ENCODE assay signal across 8 cellular contexts in the genomic region with DNA sequence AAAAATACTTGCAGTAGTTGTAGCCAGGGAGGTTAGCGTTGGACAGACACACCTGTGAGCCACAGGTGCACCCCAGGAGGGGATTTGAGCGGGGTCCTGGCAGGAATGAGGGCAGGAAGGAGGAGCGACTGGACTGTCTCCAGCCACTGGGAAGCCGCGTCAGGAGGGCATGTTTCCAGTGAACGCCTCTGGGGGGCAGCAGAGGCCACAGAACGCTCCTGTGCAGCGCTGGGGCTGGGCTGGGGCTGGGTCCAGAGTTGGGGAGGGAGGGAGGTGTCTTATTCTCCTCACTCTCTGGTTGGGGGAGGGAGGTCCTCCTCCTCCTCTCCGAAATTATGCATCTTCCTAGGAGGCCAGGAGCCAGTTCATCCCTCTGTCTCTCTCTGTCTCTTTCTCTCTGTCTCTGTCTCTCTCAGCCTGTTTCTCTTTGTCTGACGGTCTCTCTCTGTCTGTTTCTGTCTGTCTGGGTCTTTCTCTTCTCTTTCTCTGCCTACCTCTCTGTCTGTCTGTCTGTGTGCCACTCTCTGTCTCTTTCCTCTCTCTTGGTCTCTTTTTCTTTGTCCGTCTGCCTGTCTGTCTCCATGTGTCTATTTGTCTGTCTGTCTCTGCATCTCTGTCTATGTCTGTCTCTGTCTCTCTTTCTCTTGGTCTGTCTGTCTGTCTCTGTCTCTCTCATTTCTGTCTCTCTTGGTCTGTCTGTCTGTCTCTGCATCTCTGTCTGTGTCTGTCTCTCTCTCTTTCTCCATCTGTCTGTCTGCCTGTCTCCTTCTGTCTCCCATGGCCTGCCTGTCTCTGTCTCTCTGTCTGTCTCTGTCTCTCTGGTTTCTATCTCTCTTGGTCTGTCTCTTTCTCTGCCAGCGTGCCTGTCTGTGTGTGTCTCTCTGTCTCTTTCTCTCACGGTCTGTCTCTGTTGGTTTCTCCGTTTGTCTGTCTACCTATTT. TPM values are rescaled to one million over a fixed set of nuclear protein-coding genes. Genes with fewer than 3 reads are reported as not detected.
DNase-seq lines count a peak whose midpoint lies in the region; ATAC-seq and TF ChIP-seq lines count a peak whose summit lies in the region.

No MANE protein-coding gene starts in this region.

- no peak for TF ChIP-seq POLR2A in breast epithelium (IDR thresholded peaks at IDR 0.05)

- TF ChIP-seq CTCF in WI38 (IDR thresholded peaks at IDR 0.05; ENCODE audit: low read depth, low read length) (peak; percentile 83), breast epithelium (IDR thresholded peaks at IDR 0.05) (peak; percentile 34 to 72 (median 72))

- H3K27ac ChIP-seq in breast epithelium: no peak overlapping the region

- no peaks in the 10 kb centered on the region for H3K4me1 ChIP-seq in breast epithelium

- H3K9me3 ChIP-seq in breast epithelium: no peaks in the 10 kb centered on the region

- H3K27me3 ChIP-seq in breast epithelium: no peaks in the 10 kb centered on the region

- H3K36me3 ChIP-seq in breast epithelium: no peaks in the 10 kb centered on the region

- intact Hi-C loops in breast epithelium (cut with DNase I; ENCODE audit: low total_unique reads): no loop called here

- H3K4me3 ChIP-seq in WI38 (ENCODE audit: low read depth, low read length) (no peak overlapping the region), breast epithelium (no peak overlapping the region)

- ATAC-seq in GM21529 (IDR thresholded peaks at IDR 0.05; ENCODE audit: unreplicated experiment): peak; percentile 71
- no peak for ATAC-seq in HG03469 (IDR thresholded peaks at IDR 0.05; ENCODE audit: unreplicated experiment)

- peak; percentile 71 for DNase-seq in CD1c-positive myeloid dendritic cell (ENCODE audit: extremely low spot score)
- DNase-seq in NCI-H2107 (lab: John Stamatoyannopoulos, UW): peak; percentile 63
- DNase-seq in breast epithelium (ENCODE audit: low spot score in 2 of 2): peak in 1 of 2 donors; percentile 73
- peak; percentile 89 for DNase-seq in islet precursor cell
- DNase-seq in stimulated activated CD4-positive, alpha-beta T cell treated with anti-CD3 and anti-CD28 coated beads, Interleukin-1b, Interleukin-23, amount 100 ng/mL, for 48 hours: peak; percentile 65

RNA-seq across cellular contexts. Expression of a gene that starts 9.9 kb away (rescaled TPM):
- 10 to 100 TPM; 32.6 to 52.8 (median 45.4) TPM for total RNA-seq in breast epithelium

RNA-seq across cellular contexts. Expression of a gene that starts 23.7 kb away (rescaled TPM):
- total RNA-seq in breast epithelium: 1 to 10 TPM in 2 of 3 donors, not detected in 1; 6.6 to 8.2 TPM

RNA-seq across cellular contexts. Expression of a gene that starts 49.2 kb away (rescaled TPM):
- 10 to 100 TPM; 14.4 to 25.9 (median 25.2) TPM for total RNA-seq in breast epithelium
